In the genomic region with DNA sequence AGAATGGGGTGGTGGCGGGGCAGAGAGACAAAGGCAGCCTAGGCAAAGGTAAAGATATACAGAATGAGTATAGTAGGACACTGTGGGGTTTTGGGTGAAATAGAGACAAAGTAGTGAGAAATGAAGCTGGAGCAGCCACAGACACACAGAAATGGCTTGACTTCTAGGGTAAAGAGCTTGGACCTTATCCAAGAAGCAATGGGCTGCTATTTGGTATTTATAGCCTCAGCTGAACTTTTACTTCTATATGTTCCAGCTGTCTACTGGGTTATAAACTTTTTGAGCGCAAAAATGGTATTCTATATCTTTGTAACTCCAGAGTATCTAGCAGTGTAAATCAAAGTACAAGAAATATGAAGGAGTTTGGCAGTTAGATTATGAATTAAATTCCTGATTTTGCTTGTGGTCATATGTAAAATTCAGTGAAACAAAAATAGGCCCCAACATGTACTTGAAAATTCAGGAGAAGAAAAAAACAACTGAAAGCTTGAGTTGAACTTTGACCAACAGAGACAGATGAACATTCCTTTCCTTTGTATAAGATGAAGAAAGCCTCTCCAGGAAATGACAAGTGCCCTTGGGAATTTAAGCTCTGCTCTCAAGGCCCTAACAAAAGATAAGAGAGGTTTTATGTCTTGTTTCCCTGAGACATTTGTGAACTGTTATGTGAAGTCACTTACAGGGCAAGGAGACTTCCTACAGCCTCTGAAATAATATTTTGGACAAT, we compare ENCODE assay signal across 9 cellular contexts.
DNase-seq lines count a peak whose midpoint lies in the region; ATAC-seq lines count a peak whose summit lies in the region.
"Had no signal": no experiment of that assay in that cellular context is flagged by ENCODE, and none has a peak within 500 bp of the region (broad histone marks: within the 10 kb centered on the region; RNA-seq: fewer than 3 reads in every experiment).

No MANE protein-coding gene starts in this region.

- 0 out of 2 replicates have a peak, but pooled peaks cover 2% of the 10 kb centered on the region for H3K27me3 ChIP-seq in HAP-1 (ENCODE audit: low read depth)

- in situ Hi-C loops in HAP-1 (cut with MboI; ENCODE audit: low sequenced_read_pairs), result no loop called here

- no peaks in the 10 kb centered on the region for H3K9me3 ChIP-seq in HAP-1

- no peak for ATAC-seq in HG03095 (IDR thresholded peaks at IDR 0.05; ENCODE audit: unreplicated experiment)

- H3K36me3 ChIP-seq in HAP-1 (replicated peaks), result no peaks in the 10 kb centered on the region

- H3K4me1 ChIP-seq in HAP-1, result peaks cover 40% of the 10 kb centered on the region

- DNase-seq in HAP-1 (ENCODE audit: low spot score in 2 of 2) (peak; percentile 29 to 99), SW 1271 (lab: John Stamatoyannopoulos, UW) (peak; percentile 34 to 78), hepatic stellate cell (ENCODE audit: low spot score) (peak; percentile 68), stromal cell of bone marrow (ENCODE audit: low read depth) (peak; percentile 31), SHP77 (lab: John Stamatoyannopoulos, UW) (no peak)
- DNase-seq in stimulated activated CD4-positive, alpha-beta T cell treated with anti-CD3 and anti-CD28 coated beads, Interleukin-2, amount 100 ng/mL, for 24 hours, result no peak
- DNase-seq: activated CD4-positive, alpha-beta T cell treated with anti-CD3 and anti-CD28 coated beads, Interleukin-2, amount 50 U/mL, for 4 hours; NCI-H69 had no signal

- no peak overlapping the region for H3K4me3 ChIP-seq in HAP-1

Comparison
In these comparisons a context has a peak if more than half of its experiments do, and no peak if none do; other contexts are left out.
1. DNase-seq: peak in HAP-1 (2 of 2), SW 1271 (2 of 2), hepatic stellate cell (single experiment) and stromal cell of bone marrow (single experiment); none in SHP77 (0 of 2) and stimulated activated CD4-positive, alpha-beta T cell treated with anti-CD3 and anti-CD28 coated beads, Interleukin-2, amount 100 ng/mL, for 24 hours (0 of 2).